In the genomic region with DNA sequence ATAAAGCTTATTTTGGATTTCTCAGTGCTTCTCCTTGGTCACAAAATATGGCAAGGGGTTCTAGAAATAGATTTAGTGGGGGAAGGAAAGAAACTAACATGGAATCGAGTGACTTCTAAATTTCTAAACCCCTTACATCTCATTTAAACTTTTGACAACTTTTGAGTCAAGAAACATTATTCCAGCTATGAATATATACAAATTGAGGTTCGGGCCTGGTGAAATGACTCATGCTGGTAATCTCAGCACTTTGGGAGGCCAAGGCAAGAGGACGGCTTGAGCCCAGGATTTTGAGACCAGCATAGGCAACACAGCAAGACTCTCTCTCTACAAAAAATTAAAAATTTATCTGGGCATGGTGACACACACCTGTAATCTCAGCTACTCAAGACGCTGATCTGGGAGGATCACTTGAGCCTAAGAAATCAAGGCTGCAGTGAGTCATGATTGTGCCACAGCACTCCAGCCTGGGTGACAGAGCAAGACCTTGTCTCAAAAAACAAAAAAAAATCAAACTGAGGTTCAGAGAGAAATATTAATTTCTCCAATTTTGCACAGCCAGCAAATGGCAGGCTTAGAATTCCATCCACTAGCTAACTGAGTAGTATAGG, we compare ENCODE assay signal across 27 cellular contexts.
DNase-seq lines count a peak whose midpoint lies in the region; ATAC-seq, FAIRE-seq and TF ChIP-seq lines count a peak whose summit lies in the region.
"Had no signal": no experiment of that assay in that cellular context is flagged by ENCODE, and none has a peak within 500 bp of the region (broad histone marks: within the 10 kb centered on the region; RNA-seq: fewer than 3 reads in every experiment).

No MANE protein-coding gene starts in this region.

- H3K4me2 ChIP-seq in keratinocyte (ENCODE audit: control insufficient read depth, extremely low read depth, insufficient read depth, low read depth, low read length) = no peak overlapping the region

- dilution Hi-C loops in keratinocyte (cut with MboI; ENCODE audit: extremely low pct_ligation_motif_present, low sequenced_read_pairs) = no loop called here

- no peaks in the 10 kb centered on the region for H3K27me3 ChIP-seq in keratinocyte (ENCODE audit: control insufficient read depth, extremely low read depth, insufficient read depth, low read length)
- H3K27me3 ChIP-seq: ascending aorta, BE2C had no signal

- DNase-seq in stimulated activated naive CD8-positive, alpha-beta T cell treated with anti-CD3 and anti-CD28 coated beads, Interleukin-15, amount 100 ng/mL, for 72 hours = no peak
- no peak for DNase-seq in stimulated activated naive CD8-positive, alpha-beta T cell treated with anti-CD3 and anti-CD28 coated beads, Interleukin-15, Interleukin-2, amounts not matched to agents 100 U/mL and 50 U/mL, for 24 hours
- no peak for DNase-seq in keratinocyte (ENCODE audit: low read depth, low spot score)
- no peak for DNase-seq in stimulated activated CD4-positive, alpha-beta T cell treated with anti-CD3 and anti-CD28 coated beads, Interleukin-2, amount 100 ng/mL, for 24 hours
- no peak for DNase-seq in medulla oblongata (ENCODE audit: extremely low spot score)
- DNase-seq: activated CD4-positive, alpha-beta memory T cell treated with anti-CD3 and anti-CD28 coated beads for 36 hours; activated CD4-positive, CD25-positive, alpha-beta regulatory T cell; activated naive CD8-positive, alpha-beta T cell treated with anti-CD3 and anti-CD28 coated beads for 36 hours; BE2C; central memory CD4-positive, alpha-beta T cell; COR-L47; DMS79 treated with DMSO at 0.1 percent for 48 hours; foreskin melanocyte; H7; hypothalamus; Kasumi-1; NCI-H1092; NCI-H2029; NCI-H69; T1000 had no signal

- H3K27ac ChIP-seq in cingulate gyrus (ENCODE audit: low read depth, low read length) (peak overlapping the region; percentile 30), keratinocyte (ENCODE audit: control insufficient read depth, insufficient read depth, low read length) (peak overlapping the region; percentile 55)
- H3K27ac ChIP-seq: ascending aorta had no signal

- H3K4me1 ChIP-seq in keratinocyte (ENCODE audit: control insufficient read depth, extremely low read depth, insufficient read depth, low read length) = peaks cover 25% of the 10 kb centered on the region

- peaks cover 0 to 7% of the 10 kb centered on the region in 2 donors for H3K9me3 Mint-ChIP-seq in stimulated activated naive CD8-positive, alpha-beta T cell treated with anti-CD3 and anti-CD28 coated beads, Interleukin-15, amount 100 ng/mL, for 72 hours
- H3K9me3 Mint-ChIP-seq: activated CD4-positive, alpha-beta memory T cell treated with anti-CD3 and anti-CD28 coated beads for 36 hours; activated naive CD8-positive, alpha-beta T cell treated with anti-CD3 and anti-CD28 coated beads for 36 hours had no signal

- no peak overlapping the region for H3K4me3 ChIP-seq in keratinocyte (ENCODE audit: control insufficient read depth in 2 of 3, extremely low read depth in 1 of 3, insufficient read depth in 2 of 3, low read depth in 1 of 3, low read length in 3 of 3)
- H3K4me3 ChIP-seq: ascending aorta, lung had no signal

- no peaks in the 10 kb centered on the region for H3K9me3 ChIP-seq in keratinocyte (ENCODE audit: control insufficient read depth, low read depth, low read length)
- H3K9me3 ChIP-seq: ascending aorta, BE2C had no signal

- no peaks in the 10 kb centered on the region for H3K4me1 Mint-ChIP-seq in stimulated activated naive CD8-positive, alpha-beta T cell treated with anti-CD3 and anti-CD28 coated beads, Interleukin-15, amount 100 ng/mL, for 72 hours

- no peak overlapping the region for H3K9ac ChIP-seq in keratinocyte (ENCODE audit: control insufficient read depth, extremely low read depth, insufficient read depth, low read length)

- no peak overlapping the region for H3K4me3 Mint-ChIP-seq in stimulated activated naive CD8-positive, alpha-beta T cell treated with anti-CD3 and anti-CD28 coated beads, Interleukin-15, amount 100 ng/mL, for 72 hours
- H3K4me3 Mint-ChIP-seq: activated CD4-positive, alpha-beta memory T cell treated with anti-CD3 and anti-CD28 coated beads for 36 hours; activated naive CD8-positive, alpha-beta T cell treated with anti-CD3 and anti-CD28 coated beads for 36 hours had no signal

- peak; percentile 39 for ATAC-seq in stimulated activated naive CD8-positive, alpha-beta T cell treated with anti-CD3 and anti-CD28 coated beads, Interleukin-15, amount 100 ng/mL, for 72 hours
- no peak for ATAC-seq in stimulated activated naive CD8-positive, alpha-beta T cell treated with anti-CD3 and anti-CD28 coated beads, Interleukin-15, Interleukin-2, amounts not matched to agents 100 U/mL and 50 U/mL, for 24 hours
- ATAC-seq in GM21576 (IDR thresholded peaks at IDR 0.05; ENCODE audit: unreplicated experiment) (no peak), GM21529 (IDR thresholded peaks at IDR 0.05; ENCODE audit: unreplicated experiment) (no peak)

- no peak overlapping the region for H2AFZ ChIP-seq in keratinocyte (ENCODE audit: control insufficient read depth, low read length)

- H3K79me2 ChIP-seq in keratinocyte (ENCODE audit: control insufficient read depth, insufficient read depth, low read length) = no peaks in the 10 kb centered on the region

- H3K36me3 ChIP-seq in keratinocyte (ENCODE audit: control insufficient read depth in 2 of 2, extremely low read depth in 1 of 2, insufficient read depth in 2 of 2, low read length in 2 of 2) = no peaks in the 10 kb centered on the region
- H3K36me3 ChIP-seq: ascending aorta, BE2C had no signal

- FAIRE-seq in keratinocyte (lab: Jason Lieb, UNC) = no peak
- FAIRE-seq: endothelial cell of umbilical vein, urothelium cell line had no signal

- no peak for TF ChIP-seq CTCF in keratinocyte (optimal IDR thresholded peaks at IDR 0.05 in 1 of 3, IDR thresholded peaks at IDR 0.05 in 1 of 3, conservative IDR thresholded peaks at IDR 0.05 in 1 of 3; ENCODE audit: extremely low read depth in 1 of 3, insufficient read depth in 2 of 3, low read length in 3 of 3)

- no peaks in the 10 kb centered on the region for H3K27me3 Mint-ChIP-seq in stimulated activated naive CD8-positive, alpha-beta T cell treated with anti-CD3 and anti-CD28 coated beads, Interleukin-15, amount 100 ng/mL, for 72 hours
- H3K27me3 Mint-ChIP-seq: activated CD4-positive, alpha-beta memory T cell treated with anti-CD3 and anti-CD28 coated beads for 36 hours; activated naive CD8-positive, alpha-beta T cell treated with anti-CD3 and anti-CD28 coated beads for 36 hours had no signal

- H3K9me1 ChIP-seq in keratinocyte (ENCODE audit: control insufficient read depth, extremely low read depth, insufficient read depth, low read length) = peaks cover 3% of the 10 kb centered on the region

- no peaks in the 10 kb centered on the region for H4K20me1 ChIP-seq in keratinocyte (ENCODE audit: control insufficient read depth, extremely low read depth, insufficient read depth, low read length)

- H3K27ac Mint-ChIP-seq in stimulated activated naive CD8-positive, alpha-beta T cell treated with anti-CD3 and anti-CD28 coated beads, Interleukin-15, amount 100 ng/mL, for 72 hours = no peak overlapping the region
- H3K27ac Mint-ChIP-seq: activated CD4-positive, alpha-beta memory T cell treated with anti-CD3 and anti-CD28 coated beads for 36 hours; activated naive CD8-positive, alpha-beta T cell treated with anti-CD3 and anti-CD28 coated beads for 36 hours had no signal
